In the genomic region with DNA sequence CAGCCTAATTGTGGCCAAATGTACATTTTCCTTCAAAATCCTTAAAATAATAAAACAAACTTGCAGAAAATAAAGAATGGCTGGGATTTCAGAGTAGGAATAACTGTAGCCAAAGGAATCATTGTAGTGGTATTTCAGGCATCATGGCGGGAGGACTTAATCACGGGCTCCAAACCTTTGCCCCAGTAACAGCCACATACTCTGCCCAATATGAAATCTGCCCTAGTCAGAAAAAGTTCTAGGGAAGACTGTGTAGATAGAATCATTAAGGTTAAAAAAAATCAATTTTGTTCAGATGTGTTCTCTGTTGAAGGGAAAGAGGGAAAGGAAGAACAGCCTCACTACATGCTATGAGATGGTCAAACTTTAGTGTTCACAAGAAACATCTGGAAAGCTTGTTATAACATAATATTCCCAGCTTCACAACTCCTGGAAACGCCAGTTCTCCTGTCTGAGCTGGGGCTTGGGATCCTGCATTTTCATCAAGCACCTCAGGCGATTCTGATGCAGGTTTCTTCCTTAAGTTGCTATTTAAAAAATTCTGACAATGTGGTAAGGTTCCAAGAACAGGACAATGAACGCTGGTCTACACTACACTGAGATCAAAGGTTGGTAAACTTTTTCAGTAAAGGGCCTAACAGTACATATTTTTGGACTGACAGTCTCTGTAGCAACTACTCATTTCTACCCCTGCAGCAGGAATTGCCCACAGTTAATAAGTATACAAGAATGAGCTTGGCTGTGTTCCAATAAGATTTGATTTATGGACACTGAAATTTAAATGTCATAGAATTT, we compare ENCODE assay signal across 10 cellular contexts.
A peak's percentile ranks its signal among the peaks of the same experiment; 100 is the strongest.
DNase-seq lines count a peak whose midpoint lies in the region; ATAC-seq, FAIRE-seq and TF ChIP-seq lines count a peak whose summit lies in the region.
"Had no signal": no experiment of that assay in that cellular context is flagged by ENCODE, and none has a peak within 500 bp of the region (broad histone marks: within the 10 kb centered on the region; RNA-seq: fewer than 3 reads in every experiment).

No MANE protein-coding gene starts in this region.

- H4K20me1 ChIP-seq in astrocyte (ENCODE audit: insufficient read depth, low read length) = no peaks in the 10 kb centered on the region

- no peak overlapping the region for H3K4me3 ChIP-seq in astrocyte (ENCODE audit: insufficient read depth, low read depth, low read length)

- H2AFZ ChIP-seq in astrocyte (ENCODE audit: low read depth, low read length) = no peak overlapping the region

- H3K9me3 ChIP-seq in astrocyte (ENCODE audit: insufficient read depth, low read depth, low read length) = no peaks in the 10 kb centered on the region

- peak; percentile 34 for FAIRE-seq in astrocyte (lab: Jason Lieb, UNC)

- TF ChIP-seq CTCF in astrocyte (IDR thresholded peaks at IDR 0.05; ENCODE audit: insufficient read depth, low read depth, low read length) = no peak

- ATAC-seq in HG02642 (IDR thresholded peaks at IDR 0.05; ENCODE audit: poor library complexity, unreplicated experiment) = peak; percentile 45
- peak; percentile 53 for ATAC-seq in left lobe of liver
- no peak for ATAC-seq in HG02763 (IDR thresholded peaks at IDR 0.05; ENCODE audit: unreplicated experiment)
- ATAC-seq: stimulated activated naive CD8-positive, alpha-beta T cell treated with anti-CD3 and anti-CD28 coated beads, Interleukin-15, amount 100 ng/mL, for 72 hours had no signal

- H3K27me3 ChIP-seq in astrocyte (ENCODE audit: insufficient read depth, low read length) = no peaks in the 10 kb centered on the region

- H3K4me1 ChIP-seq in astrocyte (ENCODE audit: insufficient read depth, low read length) = peaks cover 41% of the 10 kb centered on the region

- peaks cover 2% of the 10 kb centered on the region for H3K9me3 Mint-ChIP-seq in astrocyte (ENCODE audit: unreplicated experiment)
- H3K9me3 Mint-ChIP-seq: CD14-positive monocyte; stimulated activated naive CD8-positive, alpha-beta T cell treated with anti-CD3 and anti-CD28 coated beads, Interleukin-15, amount 100 ng/mL, for 72 hours had no signal

- H3K36me3 ChIP-seq in astrocyte (ENCODE audit: insufficient read depth, low read length) = no peaks in the 10 kb centered on the region

- H3K36me3 Mint-ChIP-seq in astrocyte (ENCODE audit: low read depth, unreplicated experiment) = peaks cover 6% of the 10 kb centered on the region

- H3K79me2 ChIP-seq in astrocyte (ENCODE audit: insufficient read depth, low read length) = no peaks in the 10 kb centered on the region

- peak overlapping the region; percentile 75 for H3K27ac ChIP-seq in astrocyte (ENCODE audit: low read depth, low read length)

- H3K4me2 ChIP-seq in astrocyte (ENCODE audit: low read length) = peak overlapping the region; percentile 42

- peak overlapping the region; percentile 12 for H3K9ac ChIP-seq in astrocyte (ENCODE audit: low read length)

- DNase-seq in AG08395 (ENCODE audit: low spot score) = peak; percentile 15
- peak; percentile 70 for DNase-seq in astrocyte (ENCODE audit: low read depth)
- no peak for DNase-seq in left lobe of liver (ENCODE audit: low spot score)
- DNase-seq in NCI-H345 treated with DMSO at 0.1 percent for 48 hours (lab: John Stamatoyannopoulos, UW; ENCODE audit: unreplicated experiment) = no peak
- DNase-seq in NAMALWA (ENCODE audit: low spot score) = no peak
- DNase-seq in T-helper 1 cell = no peak
- DNase-seq: stimulated activated naive CD8-positive, alpha-beta T cell treated with anti-CD3 and anti-CD28 coated beads, Interleukin-15, amount 100 ng/mL, for 72 hours had no signal

- peaks cover 72% of the 10 kb centered on the region for H3K4me1 Mint-ChIP-seq in astrocyte (ENCODE audit: low read depth, unreplicated experiment)

- no peak overlapping the region for H3K4me3 Mint-ChIP-seq in astrocyte (ENCODE audit: unreplicated experiment)
- H3K4me3 Mint-ChIP-seq: CD14-positive monocyte; stimulated activated naive CD8-positive, alpha-beta T cell treated with anti-CD3 and anti-CD28 coated beads, Interleukin-15, amount 100 ng/mL, for 72 hours had no signal

- peak overlapping the region; percentile 92 for H3K27ac Mint-ChIP-seq in astrocyte (ENCODE audit: unreplicated experiment)
- H3K27ac Mint-ChIP-seq: CD14-positive monocyte; stimulated activated naive CD8-positive, alpha-beta T cell treated with anti-CD3 and anti-CD28 coated beads, Interleukin-15, amount 100 ng/mL, for 72 hours had no signal

- H3K27me3 Mint-ChIP-seq in astrocyte (ENCODE audit: low read depth, unreplicated experiment) = no peaks in the 10 kb centered on the region
- H3K27me3 Mint-ChIP-seq: stimulated activated naive CD8-positive, alpha-beta T cell treated with anti-CD3 and anti-CD28 coated beads, Interleukin-15, amount 100 ng/mL, for 72 hours had no signal

Comparison
In these comparisons a context has a peak if more than half of its experiments do, and no peak if none do; other contexts are left out.
1. DNase-seq: peak in AG08395 (single experiment) and astrocyte (single experiment); none in left lobe of liver (single experiment), NCI-H345 treated with DMSO at 0.1 percent for 48 hours (single experiment), NAMALWA (single experiment) and T-helper 1 cell (0 of 5).